ENCODE assay signal across 30 cellular contexts in the genomic region with DNA sequence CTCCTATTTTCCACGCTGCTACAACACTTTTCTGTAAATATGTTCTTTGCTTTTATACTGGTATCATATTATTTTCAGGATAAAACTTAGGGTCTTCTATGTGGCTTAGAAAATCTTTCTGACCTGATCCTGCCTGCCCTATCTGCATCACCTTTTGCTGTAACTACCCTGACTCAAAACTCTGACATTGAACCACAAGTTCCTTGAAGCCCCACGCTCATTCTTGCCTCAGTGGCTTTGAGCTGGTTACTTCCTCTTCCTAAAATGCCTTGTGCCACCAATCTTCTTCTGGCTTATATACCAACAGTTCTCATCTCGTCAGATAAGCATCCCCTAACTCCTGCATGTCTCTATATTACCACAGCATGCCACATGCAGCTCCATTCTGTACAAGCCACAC.
"Had no signal": no experiment of that assay in that cellular context is flagged by ENCODE, and none has a peak within 500 bp of the region (broad histone marks: within the 10 kb centered on the region; RNA-seq: fewer than 3 reads in every experiment).

No MANE protein-coding gene starts in this region.

- ATAC-seq: activated CD4-positive, alpha-beta T cell treated with anti-CD3 and anti-CD28 coated beads for 36 hours; activated CD8-positive, alpha-beta memory T cell treated with anti-CD3 and anti-CD28 coated beads, Interleukin-2, amount 10 ng/mL, durations not matched to agents 7 days and 5 days; activated CD8-positive, alpha-beta T cell treated with anti-CD3 and anti-CD28 coated beads, Interleukin-2, amount 10 ng/mL, durations not matched to agents 7 days and 5 days; body of pancreas; effector memory CD8-positive, alpha-beta T cell; gastroesophageal sphincter; heart right ventricle; T-helper 17 cell had no signal

- H3K36me3 ChIP-seq: esophagus squamous epithelium, gastroesophageal sphincter, heart right ventricle had no signal

- H3K4me1 ChIP-seq: body of pancreas, esophagus squamous epithelium, gastroesophageal sphincter, heart right ventricle had no signal

- H3K27me3 ChIP-seq: body of pancreas, esophagus squamous epithelium, gastroesophageal sphincter, heart right ventricle, hepatocyte had no signal

- H3K27ac ChIP-seq: body of pancreas, esophagus squamous epithelium, gastroesophageal sphincter, heart right ventricle, hepatocyte had no signal

- H2AFZ ChIP-seq: hepatocyte had no signal

- DNase-seq: activated CD4-positive, alpha-beta memory T cell treated with anti-CD3 and anti-CD28 coated beads for 36 hours; activated CD4-positive, alpha-beta T cell treated with anti-CD3 and anti-CD28 coated beads for 36 hours; activated CD4-positive, alpha-beta T cell treated with anti-CD3 and anti-CD28 coated beads, Interleukin-2, amount 10 ng/mL, durations not matched to agents 24 days and 14 days; activated CD4-positive, CD25-positive, alpha-beta regulatory T cell; activated CD4-positive, CD25-positive, alpha-beta regulatory T cell treated with anti-CD3 and anti-CD28 coated beads, Interleukin-2, amount 50 U/mL, for 72 hours; activated CD8-positive, alpha-beta memory T cell treated with anti-CD3 and anti-CD28 coated beads, Interleukin-2, amount 10 ng/mL, durations not matched to agents 7 days and 5 days; activated CD8-positive, alpha-beta memory T cell treated with anti-CD3 and anti-CD28 coated beads, Interleukin-2, amount 50 U/mL, for 4 hours; activated CD8-positive, alpha-beta T cell treated with anti-CD3 and anti-CD28 coated beads, Interleukin-2, amount 10 ng/mL, durations not matched to agents 7 days and 5 days; activated effector memory CD4-positive, alpha-beta T cell treated with anti-CD3 and anti-CD28 coated beads, Interleukin-2, amount 50 U/mL, for 16 hours; activated naive CD4-positive, alpha-beta T cell; activated naive CD4-positive, alpha-beta T cell treated with anti-CD3 and anti-CD28 coated beads, Interleukin-2, amount 50 U/mL, for 16 hours; activated T-cell treated with anti-CD3 and anti-CD28 coated beads, Interleukin-2, amount 50 U/mL, for 1 hour; activated T-cell treated with anti-CD3 and anti-CD28 coated beads, Interleukin-2, amount 50 U/mL, for 48 hours; amniotic stem cell; anterior cingulate cortex; body of pancreas; caudate nucleus; cortex of kidney; dermis blood vessel endothelial cell; effector CD4-positive, alpha-beta T cell; effector memory CD8-positive, alpha-beta T cell; erythroblast; esophagus squamous epithelium; foreskin melanocyte; heart right ventricle; T-helper 17 cell; T1000 had no signal

- H3K79me2 ChIP-seq: hepatocyte had no signal

- H3K9me3 ChIP-seq: body of pancreas, esophagus squamous epithelium, gastroesophageal sphincter had no signal

- H3K4me3 ChIP-seq: body of pancreas, esophagus squamous epithelium, gastroesophageal sphincter, heart right ventricle, hepatocyte had no signal

- FAIRE-seq: colon had no signal

- H3K4me2 ChIP-seq: hepatocyte had no signal
